22 cellular contexts compared by ENCODE assay signal in genomic region chr10:94938383-94938782, GRCh38. TPM values are rescaled to one million over a fixed set of nuclear protein-coding genes. Genes with fewer than 3 reads are reported as not detected.
A peak's percentile ranks its signal among the peaks of the same experiment; 100 is the strongest.
DNase-seq lines count a peak whose midpoint lies in the region; ATAC-seq and TF ChIP-seq lines count a peak whose summit lies in the region.
"Had no signal": no experiment of that assay in that cellular context is flagged by ENCODE, and none has a peak within 500 bp of the region (broad histone marks: within the 10 kb centered on the region; RNA-seq: fewer than 3 reads in every experiment).

Gene CYP2C9, plus strand, starts transcription at chr10:94938658. Its CDS starts 25 bp downstream, at chr10:94938683.

- H3K4me1 ChIP-seq in Peyer's patch (no peaks in the 10 kb centered on the region), right lobe of liver (peaks cover 0 to 18% (median 3%) of the 10 kb centered on the region in 4 donors), stomach (no peaks in the 10 kb centered on the region)
- H3K4me1 ChIP-seq: Caco-2 had no signal

- H3K4me3 ChIP-seq in Peyer's patch, result peak within 1 kb of the TSS in 2 of 4 donors; percentile 7 to 26
- peak within 1 kb of the TSS; percentile 34 to 72 (median 55) for H3K4me3 ChIP-seq in right lobe of liver
- H3K4me3 ChIP-seq in stomach, result no peak within 1 kb of the TSS
- H3K4me3 ChIP-seq: GM12878, GM23248 had no signal

- ATAC-seq in left lobe of liver (peak; percentile 60), right lobe of liver (peak; percentile 56 to 78 (median 69)), HG02759 (IDR thresholded peaks at IDR 0.05; ENCODE audit: unreplicated experiment) (no peak)
- ATAC-seq: CD8-positive, alpha-beta T cell; GM12878 had no signal

- no peak within 1 kb of the TSS for H3K27ac ChIP-seq in Peyer's patch
- peak within 1 kb of the TSS; percentile 68 to 81 (median 70) for H3K27ac ChIP-seq in right lobe of liver
- no peak within 1 kb of the TSS for H3K27ac ChIP-seq in stomach
- H3K27ac ChIP-seq: GM23248 had no signal

- H3K27ac Mint-ChIP-seq in chondrocyte (ENCODE audit: unreplicated experiment) (no peak within 1 kb of the TSS), CD14-positive monocyte (no peak within 1 kb of the TSS)
- H3K27ac Mint-ChIP-seq: CD4-positive, CD25-positive, alpha-beta regulatory T cell; CD8-positive, alpha-beta T cell had no signal

- H3K27me3 Mint-ChIP-seq in chondrocyte (ENCODE audit: low read depth), result no peaks in the 10 kb centered on the region
- peaks cover 0 to 3% (median 0%) of the 10 kb centered on the region in 3 donors for H3K27me3 Mint-ChIP-seq in CD14-positive monocyte (ENCODE audit: low read depth in 3 of 3)
- H3K27me3 Mint-ChIP-seq: CD4-positive, CD25-positive, alpha-beta regulatory T cell had no signal

- DNase-seq in Peyer's patch, result no peak
- peak; percentile 52 for DNase-seq in left lobe of liver (ENCODE audit: low spot score)
- DNase-seq in right lobe of liver, result no peak
- no peak for DNase-seq in stomach
- no peak for DNase-seq in NCI-H1105 treated with DMSO at 0.1 percent for 48 hours (lab: John Stamatoyannopoulos, UW)
- DNase-seq in chondrocyte (ENCODE audit: low spot score), result no peak
- no peak for DNase-seq in CD14-positive monocyte (ENCODE audit: low spot score)
- DNase-seq: 8988T; C1 segment of cervical spinal cord; Caco-2; CD4-positive, CD25-positive, alpha-beta regulatory T cell; CD8-positive, alpha-beta T cell; DMS153; DND-41; GM23248; H7; HCEC 1CT had no signal

- TF ChIP-seq POLR2A in Peyer's patch (IDR thresholded peaks at IDR 0.05) (no peak), right lobe of liver (IDR thresholded peaks at IDR 0.05) (peak; percentile 28), stomach (IDR thresholded peaks at IDR 0.05) (no peak)

- H3K9me3 ChIP-seq in Peyer's patch (peaks cover 0 to 3% (median 0%) of the 10 kb centered on the region in 4 donors), right lobe of liver (no peaks in the 10 kb centered on the region), stomach (peaks cover 0 to 19% (median 10%) of the 10 kb centered on the region in 4 donors)

- H3K36me3 ChIP-seq in Peyer's patch (no peaks in the 10 kb centered on the region), right lobe of liver (peaks cover 0 to 39% (median 12%) of the 10 kb centered on the region in 4 donors), stomach (no peaks in the 10 kb centered on the region)

- H3K4me1 Mint-ChIP-seq in chondrocyte (ENCODE audit: low read depth) (no peaks in the 10 kb centered on the region), CD14-positive monocyte (no peaks in the 10 kb centered on the region)
- H3K4me1 Mint-ChIP-seq: CD4-positive, CD25-positive, alpha-beta regulatory T cell had no signal

- H3K36me3 Mint-ChIP-seq in chondrocyte (ENCODE audit: low read depth), result no peaks in the 10 kb centered on the region
- no peaks in the 10 kb centered on the region for H3K36me3 Mint-ChIP-seq in CD14-positive monocyte
- H3K36me3 Mint-ChIP-seq: CD4-positive, CD25-positive, alpha-beta regulatory T cell had no signal

- H3K4me3 Mint-ChIP-seq in chondrocyte (ENCODE audit: unreplicated experiment) (no peak within 1 kb of the TSS), CD14-positive monocyte (no peak within 1 kb of the TSS)
- H3K4me3 Mint-ChIP-seq: CD4-positive, CD25-positive, alpha-beta regulatory T cell; CD8-positive, alpha-beta T cell had no signal

- H3K9me3 Mint-ChIP-seq in chondrocyte (ENCODE audit: low read depth) (peaks cover 17% of the 10 kb centered on the region), CD14-positive monocyte (peaks cover 3 to 19% (median 12%) of the 10 kb centered on the region in 7 donors)

- TF ChIP-seq CTCF in Peyer's patch (IDR thresholded peaks at IDR 0.05) (no peak), right lobe of liver (IDR thresholded peaks at IDR 0.05) (no peak), stomach (IDR thresholded peaks at IDR 0.05) (no peak), chondrocyte (IDR thresholded peaks at IDR 0.05) (no peak), CD14-positive monocyte (IDR thresholded peaks at IDR 0.05) (no peak)

- 7% methylated on average over 2 of the region's 2 CpGs for WGBS in right lobe of liver (ENCODE audit: insufficient coverage, low coverage, low lambda C conversion rate, missing lambda C conversion rate)
- 21 to 55% (median 49%) methylated on average over 2 of the region's 2 CpGs for WGBS in stomach, 5 donors

- H3K27me3 ChIP-seq in Peyer's patch, result no peaks in the 10 kb centered on the region
- H3K27me3 ChIP-seq in right lobe of liver, result no peaks in the 10 kb centered on the region
- no peaks in the 10 kb centered on the region for H3K27me3 ChIP-seq in stomach

- TF ChIP-seq EP300 in stomach (IDR thresholded peaks at IDR 0.05), result no peak

- intact Hi-C loops in right lobe of liver (cut with DNase I), result no loop called here
- intact Hi-C loops in stomach (cut with DNase I; ENCODE audit: low total_unique reads), result no loop called here
- intact Hi-C loops in CD14-positive monocyte (cut with micrococcal nuclease), result no loop called here

RNA-seq across cellular contexts. Expression of gene CYP2C9, which starts in this region (rescaled TPM):
- total RNA-seq in Peyer's patch, result 100 to 1,000 TPM in 3 of 4 donors, 10 to 100 TPM in 1; 32.2 to 519 (median 288) TPM
- 1,611 TPM for total RNA-seq in left lobe of liver
- total RNA-seq in right lobe of liver, result 1,000 to 10,000 TPM in 3 of 6 experiments, 100 to 1,000 TPM in 3; 231 to 3,951 (median 1,253) TPM
- 100 to 1,000 TPM in 3 of 5 donors, 10 to 100 TPM in 2; 15.1 to 176 (median 118) TPM for total RNA-seq in stomach
- 1 to 10 TPM in 1 of 3 donors, under 1 TPM in 1, not detected in 1; 0.75 to 7.2 TPM for polyA plus RNA-seq in stomach
- total RNA-seq in chondrocyte, result 0.12 TPM in 1 of 3 replicates, not detected in the others
- not detected for polyA plus RNA-seq in CD14-positive monocyte
- total RNA-seq: A673; CD4-positive, CD25-positive, alpha-beta regulatory T cell; CD8-positive, alpha-beta T cell; GM23248; H1; H7 had no signal
- polyA plus RNA-seq: BJ; CD4-positive, CD25-positive, alpha-beta regulatory T cell; GM23248 had no signal

Comparison
In these comparisons a context has a peak if more than half of its experiments do, and no peak if none do; other contexts are left out.
1. RNA of gene CYP2C9 (total RNA-seq): 1,611 TPM in left lobe of liver (single experiment), 231 to 3,951 TPM in right lobe of liver, 32.2 to 519 TPM in Peyer's patch and 15.1 to 176 TPM in stomach; 0.12 TPM in chondrocyte; every median in the first group is over 10 times any median in the second.
2. H3K27ac ChIP-seq: peak in right lobe of liver (3 of 3); none in Peyer's patch (0 of 4) and stomach (0 of 5).
3. H3K4me3 ChIP-seq: peak in right lobe of liver (3 of 3); none in stomach (0 of 4).